In genomic region chr2:102886216-102886893, GRCh38 we compare ENCODE assay signal across 24 cellular contexts.
"Had no signal": no experiment of that assay in that cellular context is flagged by ENCODE, and none has a peak within 500 bp of the region (broad histone marks: within the 10 kb centered on the region; RNA-seq: fewer than 3 reads in every experiment).

No MANE protein-coding gene starts in this region.

- H3K4me2 ChIP-seq: hepatocyte had no signal

- H3K9me3 ChIP-seq: esophagus muscularis mucosa, gastroesophageal sphincter, heart left ventricle, ovary, psoas muscle, spleen, testis, tibial artery had no signal

- H3K36me3 ChIP-seq: esophagus muscularis mucosa, gastroesophageal sphincter, heart left ventricle, ovary, spleen, tibial artery had no signal

- H3K27me3 ChIP-seq: esophagus muscularis mucosa, foreskin keratinocyte, gastroesophageal sphincter, heart left ventricle, hepatocyte, ovary, spleen, testis, tibial artery had no signal

- H3K79me2 ChIP-seq: hepatocyte had no signal

- H3K27ac ChIP-seq: coronary artery, esophagus muscularis mucosa, foreskin keratinocyte, gastroesophageal sphincter, heart left ventricle, hepatocyte, ovary, psoas muscle, skin epidermis, spleen, testis, tibial artery had no signal

- H3K4me1 ChIP-seq: esophagus muscularis mucosa, foreskin keratinocyte, gastroesophageal sphincter, psoas muscle, testis, tibial artery had no signal

- H3K4me3 ChIP-seq: coronary artery, esophagus muscularis mucosa, gastroesophageal sphincter, heart left ventricle, hepatocyte, lung, ovary, psoas muscle, skin epidermis, spleen, testis, tibial artery had no signal

- H2AFZ ChIP-seq: hepatocyte had no signal

- DNase-seq: dermis blood vessel endothelial cell; effector memory CD4-positive, alpha-beta T cell; foreskin keratinocyte; heart left ventricle; kidney; mesenchymal stem cell; naive thymus-derived CD4-positive, alpha-beta T cell; occipital lobe; ovary; posterior cingulate gyrus; psoas muscle; right cardiac atrium; spleen; stimulated activated CD4-positive, alpha-beta T cell treated with anti-CD3 and anti-CD28 coated beads, Interleukin-4, amount 100 ng/mL, for 4 hours; stimulated activated naive CD8-positive, alpha-beta T cell treated with anti-CD3 and anti-CD28 coated beads, Interleukin-15, Interleukin-2, amounts not matched to agents 100 U/mL and 50 U/mL, for 24 hours; substantia nigra; testis; tibial artery had no signal
